In the genomic region with DNA sequence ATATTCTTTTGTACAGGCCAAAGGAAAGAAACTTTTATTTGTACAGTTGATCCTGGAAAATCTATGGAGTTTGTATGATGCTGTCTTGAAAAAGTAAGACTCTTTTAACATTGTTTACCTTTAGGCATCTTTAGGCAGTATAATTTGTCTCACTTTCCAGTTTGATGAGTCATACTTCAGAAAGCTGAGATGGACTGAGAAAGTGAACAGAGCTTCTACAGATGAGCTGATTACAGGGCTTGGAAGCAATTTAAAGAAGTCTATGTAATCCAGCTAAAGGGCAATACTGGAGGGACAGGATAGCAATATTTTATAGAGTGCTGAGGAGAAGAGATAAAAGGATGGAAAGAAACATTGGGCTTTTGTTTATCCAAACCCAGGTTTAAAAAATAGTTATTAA, we compare ENCODE assay signal across 1 cellular context.
TF ChIP-seq lines count a peak whose summit lies in the region.

No MANE protein-coding gene starts in this region.

TF ChIP-seq in K562, 482 proteins besides CTCF, POLR2A, EP300 and RAD21 (continued from another document and continues in another):
- TF ChIP-seq ZNF740 (CRISPR knock-in tag; IDR thresholded peaks at IDR 0.05) = no peak
- TF ChIP-seq ZNF740 (tag; IDR thresholded peaks at IDR 0.05) = no peak
- no peak for TF ChIP-seq CBFB (CRISPR knock-in tag; IDR thresholded peaks at IDR 0.05)
- no peak for TF ChIP-seq CTBP1 (IDR thresholded peaks at IDR 0.05; ENCODE audit: borderline replicate concordance)
- TF ChIP-seq BDP1 (IDR thresholded peaks at IDR 0.05; ENCODE audit: insufficient read depth, insufficient read length) = no peak
- no peak for TF ChIP-seq MCM2 (IDR thresholded peaks at IDR 0.05; ENCODE audit: low read depth)
- TF ChIP-seq, protein P1, sequence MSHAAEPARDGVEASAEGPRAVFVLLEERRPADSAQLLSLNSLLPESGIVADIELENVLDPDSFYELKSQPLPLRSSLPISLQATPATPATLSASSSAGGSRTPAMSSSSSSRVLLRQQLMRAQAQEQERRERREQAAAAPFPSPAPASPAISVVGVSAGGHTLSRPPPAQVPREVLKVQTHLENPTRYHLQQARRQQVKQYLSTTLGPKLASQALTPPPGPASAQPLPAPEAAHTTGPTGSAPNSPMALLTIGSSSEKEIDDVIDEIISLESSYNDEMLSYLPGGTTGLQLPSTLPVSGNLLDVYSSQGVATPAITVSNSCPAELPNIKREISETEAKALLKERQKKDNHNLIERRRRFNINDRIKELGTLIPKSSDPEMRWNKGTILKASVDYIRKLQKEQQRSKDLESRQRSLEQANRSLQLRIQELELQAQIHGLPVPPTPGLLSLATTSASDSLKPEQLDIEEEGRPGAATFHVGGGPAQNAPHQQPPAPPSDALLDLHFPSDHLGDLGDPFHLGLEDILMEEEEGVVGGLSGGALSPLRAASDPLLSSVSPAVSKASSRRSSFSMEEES (CRISPR knock-in tag; IDR thresholded peaks at IDR 0.05) = no peak
- no peak for TF ChIP-seq NCOA2 (IDR thresholded peaks at IDR 0.05; ENCODE audit: partially characterized antibody in 2 of 2)
- TF ChIP-seq DIDO1 (tag; IDR thresholded peaks at IDR 0.05; ENCODE audit: low read depth) = no peak
- no peak for TF ChIP-seq FOXJ2 (tag; IDR thresholded peaks at IDR 0.05)
- no peak for TF ChIP-seq EP400 (IDR thresholded peaks at IDR 0.05)
- TF ChIP-seq THRB (CRISPR knock-in tag; conservative IDR thresholded peaks at IDR 0.05) = no peak
- TF ChIP-seq ZNF253 (CRISPR knock-in tag; conservative IDR thresholded peaks at IDR 0.05) = no peak
- TF ChIP-seq, protein P2, sequence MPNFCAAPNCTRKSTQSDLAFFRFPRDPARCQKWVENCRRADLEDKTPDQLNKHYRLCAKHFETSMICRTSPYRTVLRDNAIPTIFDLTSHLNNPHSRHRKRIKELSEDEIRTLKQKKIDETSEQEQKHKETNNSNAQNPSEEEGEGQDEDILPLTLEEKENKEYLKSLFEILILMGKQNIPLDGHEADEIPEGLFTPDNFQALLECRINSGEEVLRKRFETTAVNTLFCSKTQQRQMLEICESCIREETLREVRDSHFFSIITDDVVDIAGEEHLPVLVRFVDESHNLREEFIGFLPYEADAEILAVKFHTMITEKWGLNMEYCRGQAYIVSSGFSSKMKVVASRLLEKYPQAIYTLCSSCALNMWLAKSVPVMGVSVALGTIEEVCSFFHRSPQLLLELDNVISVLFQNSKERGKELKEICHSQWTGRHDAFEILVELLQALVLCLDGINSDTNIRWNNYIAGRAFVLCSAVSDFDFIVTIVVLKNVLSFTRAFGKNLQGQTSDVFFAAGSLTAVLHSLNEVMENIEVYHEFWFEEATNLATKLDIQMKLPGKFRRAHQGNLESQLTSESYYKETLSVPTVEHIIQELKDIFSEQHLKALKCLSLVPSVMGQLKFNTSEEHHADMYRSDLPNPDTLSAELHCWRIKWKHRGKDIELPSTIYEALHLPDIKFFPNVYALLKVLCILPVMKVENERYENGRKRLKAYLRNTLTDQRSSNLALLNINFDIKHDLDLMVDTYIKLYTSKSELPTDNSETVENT (CRISPR knock-in tag; IDR thresholded peaks at IDR 0.05) = no peak
- TF ChIP-seq MAFG (tag; conservative IDR thresholded peaks at IDR 0.05) = peak; percentile 83
- no peak for TF ChIP-seq ESRRB (CRISPR knock-in tag; IDR thresholded peaks at IDR 0.05; ENCODE audit: borderline replicate concordance)
- no peak for TF ChIP-seq TCF3 (CRISPR knock-in tag; IDR thresholded peaks at IDR 0.05)
- TF ChIP-seq, protein P3, sequence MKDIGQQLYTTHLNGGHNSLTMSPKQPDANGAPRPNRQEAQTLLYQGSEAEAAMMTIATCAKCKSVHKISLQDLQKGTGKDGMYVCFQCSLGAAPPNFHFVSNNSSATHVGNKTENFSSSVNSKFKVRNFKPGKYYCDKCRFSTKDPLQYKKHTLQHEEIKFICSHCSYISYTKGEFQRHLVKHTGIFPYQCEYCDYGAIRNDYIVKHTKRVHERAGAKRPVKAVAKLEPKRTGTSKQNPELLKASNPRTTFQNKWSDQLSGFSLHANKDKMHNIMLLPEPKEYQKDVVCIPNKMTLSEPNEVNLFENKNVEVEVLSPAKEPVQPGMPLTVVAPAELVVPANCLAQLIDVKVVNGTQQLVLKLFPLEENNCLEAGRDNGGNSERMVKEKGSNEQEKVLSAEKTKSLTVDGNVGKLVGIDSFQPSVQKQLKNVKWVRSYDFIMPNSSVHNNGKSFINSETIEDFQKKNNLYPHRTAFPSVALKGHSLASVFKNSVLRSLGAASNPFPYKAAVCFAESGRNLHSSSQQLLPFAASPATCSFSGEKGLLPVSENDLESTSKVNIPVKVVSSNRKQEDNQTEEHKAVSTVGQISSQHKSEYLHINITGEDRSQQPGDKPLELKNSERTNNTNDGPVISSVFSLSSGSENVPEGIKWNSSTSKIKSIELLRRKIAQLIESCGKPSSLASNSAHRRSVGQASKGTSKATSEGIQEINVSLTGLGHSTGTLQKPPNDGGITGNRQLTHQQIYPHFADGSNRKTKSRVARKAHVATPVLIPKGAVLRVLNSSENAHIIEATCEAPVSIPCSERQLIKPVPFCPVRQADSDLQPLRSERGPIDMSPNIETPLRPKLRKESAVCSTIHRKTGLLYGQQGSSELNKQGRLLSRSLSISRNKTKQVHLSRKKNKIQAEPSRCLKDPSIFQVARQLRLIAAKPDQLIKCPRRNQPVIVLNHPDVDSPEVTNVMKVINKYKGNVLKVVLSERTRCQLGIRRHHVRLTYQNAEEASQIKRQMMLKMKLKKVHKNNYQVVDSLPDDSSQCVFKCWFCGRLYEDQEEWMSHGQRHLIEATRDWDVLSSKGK (CRISPR knock-in tag; IDR thresholded peaks at IDR 0.05) = no peak
- TF ChIP-seq CHD2 (IDR thresholded peaks at IDR 0.05; ENCODE audit: low read depth, low read length) = no peak
- TF ChIP-seq PHF20 (IDR thresholded peaks at IDR 0.05; ENCODE audit: partially characterized antibody) = no peak
- no peak for TF ChIP-seq PHB2 (IDR thresholded peaks at IDR 0.05; ENCODE audit: low read depth)
- TF ChIP-seq SP2 (IDR thresholded peaks at IDR 0.05; ENCODE audit: extremely low read depth, low read depth, low read length, poor library complexity, severe bottlenecking) = no peak
- no peak for TF ChIP-seq DMBX1 (CRISPR knock-in tag; IDR thresholded peaks at IDR 0.05; ENCODE audit: borderline replicate concordance)
- TF ChIP-seq, protein P4, sequence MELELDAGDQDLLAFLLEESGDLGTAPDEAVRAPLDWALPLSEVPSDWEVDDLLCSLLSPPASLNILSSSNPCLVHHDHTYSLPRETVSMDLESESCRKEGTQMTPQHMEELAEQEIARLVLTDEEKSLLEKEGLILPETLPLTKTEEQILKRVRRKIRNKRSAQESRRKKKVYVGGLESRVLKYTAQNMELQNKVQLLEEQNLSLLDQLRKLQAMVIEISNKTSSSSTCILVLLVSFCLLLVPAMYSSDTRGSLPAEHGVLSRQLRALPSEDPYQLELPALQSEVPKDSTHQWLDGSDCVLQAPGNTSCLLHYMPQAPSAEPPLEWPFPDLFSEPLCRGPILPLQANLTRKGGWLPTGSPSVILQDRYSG (tag; conservative IDR thresholded peaks at IDR 0.05; ENCODE audit: low read depth) = no peak
- no peak for TF ChIP-seq GABPB1 (CRISPR knock-in tag; IDR thresholded peaks at IDR 0.05)
- no peak for TF ChIP-seq PPARD (CRISPR knock-in tag; IDR thresholded peaks at IDR 0.05)
- no peak for TF ChIP-seq ZZZ3 (IDR thresholded peaks at IDR 0.05)
- TF ChIP-seq HMGXB4 (CRISPR knock-in tag; IDR thresholded peaks at IDR 0.05) = no peak
- TF ChIP-seq, protein P5, sequence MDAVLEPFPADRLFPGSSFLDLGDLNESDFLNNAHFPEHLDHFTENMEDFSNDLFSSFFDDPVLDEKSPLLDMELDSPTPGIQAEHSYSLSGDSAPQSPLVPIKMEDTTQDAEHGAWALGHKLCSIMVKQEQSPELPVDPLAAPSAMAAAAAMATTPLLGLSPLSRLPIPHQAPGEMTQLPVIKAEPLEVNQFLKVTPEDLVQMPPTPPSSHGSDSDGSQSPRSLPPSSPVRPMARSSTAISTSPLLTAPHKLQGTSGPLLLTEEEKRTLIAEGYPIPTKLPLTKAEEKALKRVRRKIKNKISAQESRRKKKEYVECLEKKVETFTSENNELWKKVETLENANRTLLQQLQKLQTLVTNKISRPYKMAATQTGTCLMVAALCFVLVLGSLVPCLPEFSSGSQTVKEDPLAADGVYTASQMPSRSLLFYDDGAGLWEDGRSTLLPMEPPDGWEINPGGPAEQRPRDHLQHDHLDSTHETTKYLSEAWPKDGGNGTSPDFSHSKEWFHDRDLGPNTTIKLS (IDR thresholded peaks at IDR 0.05; ENCODE audit: borderline replicate concordance, low read depth) = no peak
- no peak for TF ChIP-seq PURB (CRISPR knock-in tag; IDR thresholded peaks at IDR 0.05; ENCODE audit: low read depth)
- TF ChIP-seq ESRRA (IDR thresholded peaks at IDR 0.05; ENCODE audit: borderline replicate concordance, low read depth) = no peak
- no peak for TF ChIP-seq DNMT1 (IDR thresholded peaks at IDR 0.05)
- peak; percentile 67 for TF ChIP-seq JUN (IDR thresholded peaks at IDR 0.05; ENCODE audit: borderline replicate concordance, low read depth, low read length)
- no peak for TF ChIP-seq JUN (CRISPR knock-in tag; IDR thresholded peaks at IDR 0.05; ENCODE audit: borderline replicate concordance)
- no peak for TF ChIP-seq ATF6 (CRISPR knock-in tag; IDR thresholded peaks at IDR 0.05)
- no peak for TF ChIP-seq NEUROD1 (IDR thresholded peaks at IDR 0.05; ENCODE audit: borderline replicate concordance, low read depth, low read length, partially characterized antibody)
- no peak for TF ChIP-seq PTBP1 (IDR thresholded peaks at IDR 0.05; ENCODE audit: low read depth, low read length)
- TF ChIP-seq TCF7L2 (IDR thresholded peaks at IDR 0.05; ENCODE audit: low read depth, low read length) = no peak
- peak; percentile 43 for TF ChIP-seq MEIS2 (IDR thresholded peaks at IDR 0.05; ENCODE audit: partially characterized antibody)
- TF ChIP-seq MAFF (IDR thresholded peaks at IDR 0.05; ENCODE audit: low read length) = peak; percentile 51; the same call in 1 of the 2 replicates
- TF ChIP-seq ZNF263 (CRISPR knock-in tag; IDR thresholded peaks at IDR 0.05; ENCODE audit: borderline replicate concordance) = no peak
- TF ChIP-seq BRF2 (IDR thresholded peaks at IDR 0.05; ENCODE audit: borderline replicate concordance, insufficient read depth, insufficient read length) = no peak
- no peak for TF ChIP-seq DDX20 (tag; IDR thresholded peaks at IDR 0.05; ENCODE audit: low read depth)
- no peak for TF ChIP-seq ZNF77 (CRISPR knock-in tag; IDR thresholded peaks at IDR 0.05)
- TF ChIP-seq, protein P6, sequence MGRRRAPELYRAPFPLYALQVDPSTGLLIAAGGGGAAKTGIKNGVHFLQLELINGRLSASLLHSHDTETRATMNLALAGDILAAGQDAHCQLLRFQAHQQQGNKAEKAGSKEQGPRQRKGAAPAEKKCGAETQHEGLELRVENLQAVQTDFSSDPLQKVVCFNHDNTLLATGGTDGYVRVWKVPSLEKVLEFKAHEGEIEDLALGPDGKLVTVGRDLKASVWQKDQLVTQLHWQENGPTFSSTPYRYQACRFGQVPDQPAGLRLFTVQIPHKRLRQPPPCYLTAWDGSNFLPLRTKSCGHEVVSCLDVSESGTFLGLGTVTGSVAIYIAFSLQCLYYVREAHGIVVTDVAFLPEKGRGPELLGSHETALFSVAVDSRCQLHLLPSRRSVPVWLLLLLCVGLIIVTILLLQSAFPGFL (CRISPR knock-in tag; IDR thresholded peaks at IDR 0.05) = no peak
- TF ChIP-seq CHCHD3 (CRISPR knock-in tag; IDR thresholded peaks at IDR 0.05) = no peak
- TF ChIP-seq ELF2 (CRISPR knock-in tag; IDR thresholded peaks at IDR 0.05) = no peak
